ENCODE assay signal across 17 cellular contexts in genomic region chr12:82817368-82817767, GRCh38.
DNase-seq lines count a peak whose midpoint lies in the region; ATAC-seq and TF ChIP-seq lines count a peak whose summit lies in the region.
"Had no signal": no experiment of that assay in that cellular context is flagged by ENCODE, and none has a peak within 500 bp of the region (broad histone marks: within the 10 kb centered on the region; RNA-seq: fewer than 3 reads in every experiment).

No MANE protein-coding gene starts in this region.

- no peak overlapping the region for H3K4me3 ChIP-seq in HEK293 (ENCODE audit: low read depth, low read length)
- no peak overlapping the region for H3K4me3 ChIP-seq in skeletal muscle cell (ENCODE audit: low read depth, low read length)
- H3K4me3 ChIP-seq: hepatocyte, mucosa of descending colon had no signal

- no peaks in the 10 kb centered on the region for H3K36me3 ChIP-seq in HEK293 (ENCODE audit: control insufficient read depth in 2 of 2, insufficient read depth in 1 of 2, low read length in 2 of 2)

- no peaks in the 10 kb centered on the region for H3K4me1 ChIP-seq in HEK293 (ENCODE audit: control insufficient read depth, insufficient read depth, low read length)
- H3K4me1 ChIP-seq in foreskin keratinocyte, result no peaks in the 10 kb centered on the region

- no peaks in the 10 kb centered on the region for H3K9me3 ChIP-seq in HEK293 (ENCODE audit: control insufficient read depth, insufficient read depth, low read depth, low read length)
- H3K9me3 ChIP-seq: mucosa of descending colon had no signal

- TF ChIP-seq CTCF in HEK293 (tag by site-specific recombination; IDR thresholded peaks at IDR 0.05), result no peak
- TF ChIP-seq CTCF in foreskin keratinocyte (conservative IDR thresholded peaks at IDR 0.05), result no peak

- POLR2A ChIA-PET in HEK293 (lab: Yijun Ruan, JAX), result no interaction called here

- no peaks in the 10 kb centered on the region for H3K27me3 ChIP-seq in foreskin keratinocyte
- H3K27me3 ChIP-seq: hepatocyte had no signal

- CTCF ChIA-PET in HEK293 (lab: Yijun Ruan, JAX), result no interaction called here

- ATAC-seq in foreskin keratinocyte (peak; percentile 50), HG02870 (IDR thresholded peaks at IDR 0.05; ENCODE audit: unreplicated experiment) (no peak), GM18519 (IDR thresholded peaks at IDR 0.05; ENCODE audit: low FRiP score, unreplicated experiment) (no peak)
- ATAC-seq: activated CD4-positive, CD25-positive, alpha-beta regulatory T cell treated with anti-CD3 and anti-CD28 coated beads, Interleukin-2, amount 50 U/mL, for 24 hours; mucosa of descending colon had no signal

- DNase-seq in foreskin keratinocyte (peak in 1 of 2 donors; percentile 38), skeletal muscle cell (ENCODE audit: low read depth) (peak; percentile 2), AG20443 (ENCODE audit: low spot score) (no peak)
- no peak for DNase-seq in stimulated activated CD4-positive, alpha-beta T cell treated with anti-CD3 and anti-CD28 coated beads, Interleukin-2, amount 100 ng/mL, for 48 hours
- DNase-seq: aorta; DMS79 treated with DMSO at 0.1 percent for 48 hours; mucosa of descending colon; NCI-H1436; NCI-H2227 treated with DMSO at 0.1 percent for 48 hours; stimulated activated CD4-positive, alpha-beta T cell treated with anti-CD3 and anti-CD28 coated beads, Interleukin-4, amount 100 ng/mL, for 24 hours; stimulated activated CD8-positive, alpha-beta memory T cell treated with anti-CD3 and anti-CD28 coated beads, Interleukin-4, amount 100 ng/mL, for 48 hours had no signal

- no peak overlapping the region for H3K27ac ChIP-seq in HEK293 (ENCODE audit: extremely low read depth, low read depth, low read length)
- peak overlapping the region; percentile 93 for H3K27ac ChIP-seq in angular gyrus (ENCODE audit: low read depth, low read length)
- no peak overlapping the region for H3K27ac ChIP-seq in foreskin keratinocyte
- H3K27ac ChIP-seq: hepatocyte had no signal

TF ChIP-seq in HEK293, 187 proteins besides CTCF, POLR2A, EP300 and RAD21 (continues in another document):
- TF ChIP-seq SCRT1 (tag by site-specific recombination; IDR thresholded peaks at IDR 0.05; ENCODE audit: borderline replicate concordance) (peak; percentile 19; the same call in 1 of the 2 replicates), PRDM6 (tag by site-specific recombination; IDR thresholded peaks at IDR 0.05) (peak; percentile 41; the same call in 1 of the 2 replicates), ZNF394 (tag by site-specific recombination; IDR thresholded peaks at IDR 0.05; ENCODE audit: borderline replicate concordance) (no peak), ZSCAN5A (tag by site-specific recombination; IDR thresholded peaks at IDR 0.05) (no peak), ZBTB7A (tag by site-specific recombination; IDR thresholded peaks at IDR 0.05; ENCODE audit: low read depth) (no peak), ZNF423 (tag by site-specific recombination; IDR thresholded peaks at IDR 0.05) (no peak), ZNF324 (tag by site-specific recombination; IDR thresholded peaks at IDR 0.05) (no peak), GLIS1 (tag by site-specific recombination; IDR thresholded peaks at IDR 0.05) (no peak), ZNF654 (tag by site-specific recombination; IDR thresholded peaks at IDR 0.05; ENCODE audit: low read depth) (peak; percentile 22), ZNF704 (tag by site-specific recombination; IDR thresholded peaks at IDR 0.05) (no peak), ZNF174 (tag by site-specific recombination; IDR thresholded peaks at IDR 0.05) (no peak), ZNF2 (tag by site-specific recombination; IDR thresholded peaks at IDR 0.05) (peak; percentile 75; the same call in 1 of the 2 replicates), ZBTB21 (tag by site-specific recombination; IDR thresholded peaks at IDR 0.05) (no peak), ZBTB20 (tag by site-specific recombination; IDR thresholded peaks at IDR 0.05) (no peak), ZSCAN18 (tag by site-specific recombination; IDR thresholded peaks at IDR 0.05) (no peak), INSM2 (tag by site-specific recombination; IDR thresholded peaks at IDR 0.05) (0 out of 2 replicates have a peak, but pooled peaks have one; percentile 41), ATF2 (tag by site-specific recombination; IDR thresholded peaks at IDR 0.05; ENCODE audit: low read depth) (peak; percentile 61), SETDB1 (IDR thresholded peaks at IDR 0.05; ENCODE audit: insufficient read length, low read length) (no peak), ZNF585B (tag by site-specific recombination; IDR thresholded peaks at IDR 0.05) (no peak), SCRT2 (tag by site-specific recombination; IDR thresholded peaks at IDR 0.05) (no peak), ZNF311 (tag by site-specific recombination; IDR thresholded peaks at IDR 0.05; ENCODE audit: borderline replicate concordance) (no peak), SP2 (tag by site-specific recombination; IDR thresholded peaks at IDR 0.05) (no peak), KLF16 (tag by site-specific recombination; IDR thresholded peaks at IDR 0.05) (no peak; the same call in 1 of the 2 replicates), OVOL3 (tag by site-specific recombination; IDR thresholded peaks at IDR 0.05) (peak; percentile 94), BCL11B (tag by site-specific recombination; IDR thresholded peaks at IDR 0.05; ENCODE audit: low read depth) (no peak)
